9 cellular contexts compared by ENCODE assay signal in the genomic region with DNA sequence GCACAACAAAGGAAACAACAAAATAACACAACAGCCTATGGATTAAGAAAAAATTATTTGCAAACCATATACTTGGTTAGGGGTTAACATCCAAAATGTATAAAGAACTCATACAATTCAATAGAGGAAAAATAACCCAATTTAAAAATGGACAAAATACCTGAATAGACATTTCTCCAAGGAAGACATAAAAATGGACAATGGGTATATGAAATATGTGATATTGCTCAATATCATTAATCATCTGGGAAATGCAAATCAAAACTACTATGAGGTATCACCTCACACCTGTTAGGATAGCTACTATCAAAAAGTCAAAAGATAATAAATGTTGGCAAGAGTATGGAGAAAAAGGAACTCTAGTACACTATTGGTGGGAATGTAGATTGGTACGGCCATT.
"Had no signal": no experiment of that assay in that cellular context is flagged by ENCODE, and none has a peak within 500 bp of the region (broad histone marks: within the 10 kb centered on the region; RNA-seq: fewer than 3 reads in every experiment).

No MANE protein-coding gene starts in this region.

- H3K4me3 ChIP-seq: GM23248, HAP-1 had no signal

- H3K4me3 Mint-ChIP-seq: HFFc6, IgD-negative memory B cell had no signal

- H3K4me2 ChIP-seq: KMS-11 had no signal

- H3K4me1 ChIP-seq: HAP-1 had no signal

- H3K9ac ChIP-seq: GM23248, KMS-11 had no signal

- ATAC-seq: HCT116 had no signal

- DNase-seq: GM23248, GOT3, H7, HFFc6 had no signal

- H3K36me3 ChIP-seq: HAP-1 had no signal

- H3K27ac ChIP-seq: GM23248, HL-60, KMS-11 had no signal

- H3K4me1 Mint-ChIP-seq: IgD-negative memory B cell had no signal

- H3K27ac Mint-ChIP-seq: HFFc6, IgD-negative memory B cell had no signal

- H2AFZ ChIP-seq: GM23248 had no signal
